ENCODE assay signal across 28 cellular contexts in genomic region chr7:133274265-133274664, GRCh38.
"Had no signal": no experiment of that assay in that cellular context is flagged by ENCODE, and none has a peak within 500 bp of the region (broad histone marks: within the 10 kb centered on the region; RNA-seq: fewer than 3 reads in every experiment).

No MANE protein-coding gene starts in this region.

- H3K27me3 ChIP-seq: colonic mucosa, dorsolateral prefrontal cortex, esophagus muscularis mucosa, esophagus squamous epithelium, foreskin keratinocyte, gastrocnemius medialis, gastroesophageal sphincter, heart left ventricle, heart right ventricle had no signal

- FAIRE-seq: colon, endometrium, endothelial cell of umbilical vein, frontal cortex had no signal

- H3K9me3 Mint-ChIP-seq: effector memory CD8-positive, alpha-beta T cell had no signal

- H3K27ac ChIP-seq: colonic mucosa, coronary artery, dorsolateral prefrontal cortex, epithelial cell of prostate, esophagus muscularis mucosa, esophagus squamous epithelium, foreskin keratinocyte, gastrocnemius medialis, gastroesophageal sphincter, heart left ventricle, heart right ventricle had no signal

- ATAC-seq: effector memory CD8-positive, alpha-beta T cell; esophagus mucosa; foreskin keratinocyte; gastrocnemius medialis; gastroesophageal sphincter; heart left ventricle; heart right ventricle had no signal

- H3K4me3 ChIP-seq: colonic mucosa, coronary artery, dorsolateral prefrontal cortex, esophagus muscularis mucosa, esophagus squamous epithelium, gastrocnemius medialis, gastroesophageal sphincter, heart left ventricle, heart right ventricle had no signal

- DNase-seq: colonic mucosa; cortex of kidney; dermis blood vessel endothelial cell; dorsolateral prefrontal cortex; effector CD4-positive, alpha-beta T cell; effector CD8-positive, alpha-beta T cell; effector memory CD4-positive, alpha-beta T cell; effector memory CD8-positive, alpha-beta T cell; erythroblast; esophagus squamous epithelium; foreskin fibroblast; foreskin keratinocyte; foreskin melanocyte; gastrocnemius medialis; glutamatergic neuron; head of caudate nucleus; heart left ventricle; heart right ventricle had no signal

- H3K27ac Mint-ChIP-seq: dendritic cell treated with granulocyte-macrophage colony-stimulating factor and Interleukin-4, amounts not matched to agents 40 ng/mL and 50 ng/mL, for 4 days; effector memory CD8-positive, alpha-beta T cell had no signal

- H3K4me1 ChIP-seq: colonic mucosa, foreskin keratinocyte had no signal

- H3K36me3 ChIP-seq: colonic mucosa had no signal

- H3K9me3 ChIP-seq: colonic mucosa, esophagus muscularis mucosa, esophagus squamous epithelium, gastrocnemius medialis, gastroesophageal sphincter, heart left ventricle, heart right ventricle had no signal

- H3K27me3 Mint-ChIP-seq: dendritic cell treated with granulocyte-macrophage colony-stimulating factor and Interleukin-4, amounts not matched to agents 40 ng/mL and 50 ng/mL, for 4 days; effector memory CD8-positive, alpha-beta T cell had no signal

- H3K4me3 Mint-ChIP-seq: dendritic cell treated with granulocyte-macrophage colony-stimulating factor and Interleukin-4, amounts not matched to agents 40 ng/mL and 50 ng/mL, for 4 days; effector memory CD8-positive, alpha-beta T cell had no signal
